1 cellular context compared by ENCODE assay signal in the genomic region with DNA sequence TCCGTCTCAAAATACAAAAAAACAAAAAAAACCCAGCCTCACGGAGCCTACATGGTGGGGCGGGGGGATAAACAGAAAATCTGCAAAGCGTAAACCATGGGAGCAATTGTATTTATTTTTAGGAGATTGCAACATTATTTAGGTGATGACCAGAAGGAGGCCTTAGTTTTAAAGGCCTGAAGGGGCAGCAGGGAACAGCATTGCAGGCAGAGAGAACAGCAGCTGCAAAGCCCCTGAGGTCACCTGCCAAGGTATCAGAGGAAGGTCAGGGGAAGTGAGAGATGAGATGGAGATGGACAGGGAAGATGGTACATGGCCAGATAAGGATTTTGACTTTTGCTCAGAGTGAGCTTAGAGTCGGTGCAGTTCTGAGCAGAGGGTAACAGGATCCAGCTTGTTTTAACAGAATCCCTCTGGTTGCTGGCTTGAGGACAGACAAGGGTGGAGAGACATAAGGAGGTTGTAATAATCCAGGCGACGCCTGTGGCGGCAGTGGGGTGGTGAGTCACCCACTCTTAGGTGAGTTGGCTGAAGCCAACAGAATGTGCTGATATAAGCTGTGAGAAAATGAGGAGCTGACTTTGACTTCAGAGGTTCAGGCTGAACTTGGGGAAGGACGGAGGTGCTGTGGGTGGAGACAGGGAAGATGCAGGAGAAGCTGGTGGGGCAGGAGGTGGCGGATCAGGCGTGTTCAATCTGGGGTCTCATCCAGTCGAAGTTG.
TF ChIP-seq lines count a peak whose summit lies in the region.

No MANE protein-coding gene starts in this region.

TF ChIP-seq in WTC11, 78 proteins besides CTCF, POLR2A, EP300 and RAD21 (continued from another document):
- TF ChIP-seq, protein P1, sequence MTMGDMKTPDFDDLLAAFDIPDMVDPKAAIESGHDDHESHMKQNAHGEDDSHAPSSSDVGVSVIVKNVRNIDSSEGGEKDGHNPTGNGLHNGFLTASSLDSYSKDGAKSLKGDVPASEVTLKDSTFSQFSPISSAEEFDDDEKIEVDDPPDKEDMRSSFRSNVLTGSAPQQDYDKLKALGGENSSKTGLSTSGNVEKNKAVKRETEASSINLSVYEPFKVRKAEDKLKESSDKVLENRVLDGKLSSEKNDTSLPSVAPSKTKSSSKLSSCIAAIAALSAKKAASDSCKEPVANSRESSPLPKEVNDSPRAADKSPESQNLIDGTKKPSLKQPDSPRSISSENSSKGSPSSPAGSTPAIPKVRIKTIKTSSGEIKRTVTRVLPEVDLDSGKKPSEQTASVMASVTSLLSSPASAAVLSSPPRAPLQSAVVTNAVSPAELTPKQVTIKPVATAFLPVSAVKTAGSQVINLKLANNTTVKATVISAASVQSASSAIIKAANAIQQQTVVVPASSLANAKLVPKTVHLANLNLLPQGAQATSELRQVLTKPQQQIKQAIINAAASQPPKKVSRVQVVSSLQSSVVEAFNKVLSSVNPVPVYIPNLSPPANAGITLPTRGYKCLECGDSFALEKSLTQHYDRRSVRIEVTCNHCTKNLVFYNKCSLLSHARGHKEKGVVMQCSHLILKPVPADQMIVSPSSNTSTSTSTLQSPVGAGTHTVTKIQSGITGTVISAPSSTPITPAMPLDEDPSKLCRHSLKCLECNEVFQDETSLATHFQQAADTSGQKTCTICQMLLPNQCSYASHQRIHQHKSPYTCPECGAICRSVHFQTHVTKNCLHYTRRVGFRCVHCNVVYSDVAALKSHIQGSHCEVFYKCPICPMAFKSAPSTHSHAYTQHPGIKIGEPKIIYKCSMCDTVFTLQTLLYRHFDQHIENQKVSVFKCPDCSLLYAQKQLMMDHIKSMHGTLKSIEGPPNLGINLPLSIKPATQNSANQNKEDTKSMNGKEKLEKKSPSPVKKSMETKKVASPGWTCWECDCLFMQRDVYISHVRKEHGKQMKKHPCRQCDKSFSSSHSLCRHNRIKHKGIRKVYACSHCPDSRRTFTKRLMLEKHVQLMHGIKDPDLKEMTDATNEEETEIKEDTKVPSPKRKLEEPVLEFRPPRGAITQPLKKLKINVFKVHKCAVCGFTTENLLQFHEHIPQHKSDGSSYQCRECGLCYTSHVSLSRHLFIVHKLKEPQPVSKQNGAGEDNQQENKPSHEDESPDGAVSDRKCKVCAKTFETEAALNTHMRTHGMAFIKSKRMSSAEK (CRISPR knock-in tag; IDR thresholded peaks at IDR 0.05; ENCODE audit: borderline replicate concordance): no peak
- TF ChIP-seq ZNF232 (CRISPR knock-in tag; IDR thresholded peaks at IDR 0.05): no peak
- TF ChIP-seq TEAD1 (CRISPR knock-in tag; IDR thresholded peaks at IDR 0.05): no peak
- no peak for TF ChIP-seq HMGA2 (CRISPR knock-in tag; IDR thresholded peaks at IDR 0.05)
- TF ChIP-seq TCF7 (CRISPR knock-in tag; IDR thresholded peaks at IDR 0.05; ENCODE audit: low read depth): no peak
- TF ChIP-seq, protein P2, sequence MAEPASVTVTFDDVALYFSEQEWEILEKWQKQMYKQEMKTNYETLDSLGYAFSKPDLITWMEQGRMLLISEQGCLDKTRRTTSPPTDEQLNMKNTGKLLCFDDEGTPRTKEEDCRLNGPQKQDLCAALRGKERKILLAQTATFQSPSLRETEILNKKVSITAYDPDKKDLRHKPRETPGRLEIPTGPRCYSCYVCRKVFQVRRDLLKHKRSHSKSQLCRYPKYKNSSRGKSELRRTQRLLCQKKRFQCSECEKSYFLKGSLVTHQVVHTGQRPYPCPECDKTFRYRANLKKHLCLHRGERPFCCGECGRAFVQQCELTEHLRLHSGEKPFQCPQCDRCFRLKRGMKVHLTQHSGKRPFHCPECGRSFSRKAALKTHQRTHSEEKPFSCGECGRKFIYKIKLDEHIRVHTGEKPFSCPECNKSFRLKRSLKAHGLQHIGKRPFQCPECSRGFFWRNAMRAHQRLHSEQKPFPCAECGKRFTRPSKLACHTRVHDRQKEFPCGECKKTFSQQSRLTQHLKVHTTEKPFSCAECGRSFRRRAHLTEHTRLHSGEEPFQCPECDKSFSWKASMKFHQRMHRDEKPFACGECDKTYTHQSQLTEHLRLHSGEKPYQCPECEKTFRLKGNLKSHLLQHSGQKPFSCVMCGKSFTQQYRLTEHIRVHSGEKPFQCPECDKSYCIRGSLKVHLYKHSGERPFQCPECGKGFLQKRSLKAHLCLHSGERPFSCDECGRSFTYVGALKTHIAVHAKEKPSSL (CRISPR knock-in tag; conservative IDR thresholded peaks at IDR 0.05): no peak
- no peak for TF ChIP-seq ZNF138 (CRISPR knock-in tag; conservative IDR thresholded peaks at IDR 0.05)
- TF ChIP-seq, protein P3, sequence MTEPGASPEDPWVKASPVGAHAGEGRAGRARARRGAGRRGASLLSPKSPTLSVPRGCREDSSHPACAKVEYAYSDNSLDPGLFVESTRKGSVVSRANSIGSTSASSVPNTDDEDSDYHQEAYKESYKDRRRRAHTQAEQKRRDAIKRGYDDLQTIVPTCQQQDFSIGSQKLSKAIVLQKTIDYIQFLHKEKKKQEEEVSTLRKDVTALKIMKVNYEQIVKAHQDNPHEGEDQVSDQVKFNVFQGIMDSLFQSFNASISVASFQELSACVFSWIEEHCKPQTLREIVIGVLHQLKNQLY (CRISPR knock-in tag; IDR thresholded peaks at IDR 0.05): no peak
- no peak for TF ChIP-seq SMAD4 (CRISPR knock-in tag; IDR thresholded peaks at IDR 0.05)
- TF ChIP-seq NR2C2 (CRISPR knock-in tag; IDR thresholded peaks at IDR 0.05): no peak
- TF ChIP-seq ZNF121 (CRISPR knock-in tag; IDR thresholded peaks at IDR 0.05): no peak
- TF ChIP-seq FOXP1 (CRISPR knock-in tag; IDR thresholded peaks at IDR 0.05; ENCODE audit: borderline replicate concordance): no peak
- TF ChIP-seq, protein P4, sequence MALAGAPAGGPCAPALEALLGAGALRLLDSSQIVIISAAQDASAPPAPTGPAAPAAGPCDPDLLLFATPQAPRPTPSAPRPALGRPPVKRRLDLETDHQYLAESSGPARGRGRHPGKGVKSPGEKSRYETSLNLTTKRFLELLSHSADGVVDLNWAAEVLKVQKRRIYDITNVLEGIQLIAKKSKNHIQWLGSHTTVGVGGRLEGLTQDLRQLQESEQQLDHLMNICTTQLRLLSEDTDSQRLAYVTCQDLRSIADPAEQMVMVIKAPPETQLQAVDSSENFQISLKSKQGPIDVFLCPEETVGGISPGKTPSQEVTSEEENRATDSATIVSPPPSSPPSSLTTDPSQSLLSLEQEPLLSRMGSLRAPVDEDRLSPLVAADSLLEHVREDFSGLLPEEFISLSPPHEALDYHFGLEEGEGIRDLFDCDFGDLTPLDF (CRISPR knock-in tag; IDR thresholded peaks at IDR 0.05): no peak
